1 cellular context compared by ENCODE assay signal in genomic region chr16:740764-741505, GRCh38.
TF ChIP-seq lines count a peak whose summit lies in the region.

TSS of gene CIAO3 (minus strand) at chr16:740997. CDS start at chr16:740985, 12 bp downstream.

TF ChIP-seq in HepG2, 621 proteins besides CTCF, POLR2A, EP300 and RAD21 (continued from another document and continues in another):
- TF ChIP-seq ETV5 (CRISPR knock-in tag; IDR thresholded peaks at IDR 0.05; ENCODE audit: borderline replicate concordance) (peak; percentile 44), ZNF18 (CRISPR knock-in tag; IDR thresholded peaks at IDR 0.05; ENCODE audit: insufficient replicate concordance) (peak; percentile 18), ZBTB14 (CRISPR knock-in tag; IDR thresholded peaks at IDR 0.05) (peak; percentile 65; the same call in 1 of the 2 replicates), ARNT (IDR thresholded peaks at IDR 0.05) (no peak), ARNT2 (CRISPR knock-in tag; IDR thresholded peaks at IDR 0.05; ENCODE audit: low read depth) (peak; percentile 91), KDM4B (CRISPR knock-in tag; IDR thresholded peaks at IDR 0.05) (peak; percentile 85), LCORL (IDR thresholded peaks at IDR 0.05) (no peak), LCORL (CRISPR knock-in tag; IDR thresholded peaks at IDR 0.05) (peak; percentile 75), SRSF9 (IDR thresholded peaks at IDR 0.05; ENCODE audit: borderline replicate concordance, insufficient read depth, low read depth, low read length, poor library complexity, severe bottlenecking) (no peak), MEIS2 (CRISPR knock-in tag; IDR thresholded peaks at IDR 0.05) (no peak; the same call in 1 of the 2 replicates), SALL2 (CRISPR knock-in tag; IDR thresholded peaks at IDR 0.05) (no peak; the same call in 1 of the 2 replicates), SMYD3 (CRISPR knock-in tag; IDR thresholded peaks at IDR 0.05) (no peak; the same call in 1 of the 2 replicates), PITX1 (CRISPR knock-in tag; IDR thresholded peaks at IDR 0.05) (no peak), IRF2 (CRISPR knock-in tag; IDR thresholded peaks at IDR 0.05) (peak; percentile 94), REPIN1 (CRISPR knock-in tag; IDR thresholded peaks at IDR 0.05; ENCODE audit: borderline replicate concordance, low read depth) (peak; percentile 73; the same call in 1 of the 2 replicates), SNAPC4 (CRISPR knock-in tag; IDR thresholded peaks at IDR 0.05) (no peak), KDM5B (CRISPR knock-in tag; IDR thresholded peaks at IDR 0.05; ENCODE audit: borderline replicate concordance) (peak; percentile 83; the same call in 1 of the 2 replicates), PRDM4 (CRISPR knock-in tag; IDR thresholded peaks at IDR 0.05; ENCODE audit: borderline replicate concordance) (no peak), ZBTB40 (IDR thresholded peaks at IDR 0.05) (no peak), ZBTB40 (CRISPR knock-in tag; IDR thresholded peaks at IDR 0.05) (peak; percentile 77; the same call in 1 of the 2 replicates), SMARCE1 (IDR thresholded peaks at IDR 0.05; ENCODE audit: borderline replicate concordance) (no peak), ZNF383 (CRISPR knock-in tag; IDR thresholded peaks at IDR 0.05; ENCODE audit: borderline replicate concordance) (0 out of 2 replicates have a peak, but pooled peaks have one; percentile 68), ZNF414 (CRISPR knock-in tag; IDR thresholded peaks at IDR 0.05) (peak; percentile 82), ZUFSP (CRISPR knock-in tag; IDR thresholded peaks at IDR 0.05; ENCODE audit: borderline replicate concordance) (no peak), ZFP91 (CRISPR knock-in tag; IDR thresholded peaks at IDR 0.05; ENCODE audit: borderline replicate concordance) (peak; percentile 91), MYPOP (CRISPR knock-in tag; IDR thresholded peaks at IDR 0.05) (peak; percentile 61; the same call in 1 of the 2 replicates), GTF2F1 (IDR thresholded peaks at IDR 0.05; ENCODE audit: low read length) (no peak), FOXM1 (CRISPR knock-in tag; IDR thresholded peaks at IDR 0.05) (no peak), ADNP (CRISPR knock-in tag; IDR thresholded peaks at IDR 0.05) (no peak)
